ENCODE assay signal across 9 cellular contexts in the genomic region with DNA sequence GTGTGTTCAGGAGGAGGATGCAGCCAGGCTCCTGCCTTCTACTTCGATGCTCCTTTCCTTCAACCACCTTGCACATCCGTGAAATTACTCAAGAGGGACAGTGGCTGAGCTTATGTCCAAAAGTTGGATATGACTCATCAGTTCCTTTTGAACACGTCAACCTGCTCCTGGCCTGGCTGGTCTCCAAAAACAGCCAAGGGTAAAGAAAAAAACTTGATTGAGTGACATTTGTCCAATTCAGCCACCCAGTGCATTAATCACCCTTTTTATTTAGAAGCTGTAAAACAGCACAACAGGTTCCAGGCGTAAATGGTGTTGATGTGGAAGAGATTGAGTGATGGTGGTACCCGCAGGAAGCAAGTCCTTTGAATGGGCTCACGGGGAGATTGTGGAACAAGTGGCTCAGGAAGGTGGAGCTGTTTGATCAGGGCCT.
DNase-seq lines count a peak whose midpoint lies in the region; ATAC-seq, FAIRE-seq and TF ChIP-seq lines count a peak whose summit lies in the region.
"Had no signal": no experiment of that assay in that cellular context is flagged by ENCODE, and none has a peak within 500 bp of the region (broad histone marks: within the 10 kb centered on the region; RNA-seq: fewer than 3 reads in every experiment).

No MANE protein-coding gene starts in this region.

- no peak overlapping the region for H3K27ac ChIP-seq in ascending aorta

- H3K4me3 ChIP-seq in ascending aorta, result no peak overlapping the region

- peak; percentile 36 for FAIRE-seq in HTR-8/SVneo (lab: Jason Lieb, UNC)

- H3K36me3 ChIP-seq in ascending aorta, result no peaks in the 10 kb centered on the region

- H3K27me3 ChIP-seq in ascending aorta, result no peaks in the 10 kb centered on the region

- H3K4me1 ChIP-seq in ascending aorta, result no peaks in the 10 kb centered on the region

- H3K9me3 ChIP-seq in ascending aorta, result no peaks in the 10 kb centered on the region

- ATAC-seq in left lobe of liver, result peak; percentile 16

- intact Hi-C loops in ascending aorta (cut with DNase I), result no loop called here

- peak; percentile 78 for DNase-seq in DMS79 treated with DMSO at 0.1 percent for 48 hours (lab: John Stamatoyannopoulos, UW)
- peak; percentile 36 for DNase-seq in HTR-8/SVneo (ENCODE audit: insufficient read length, low spot score)
- DNase-seq in SW 1271 (lab: John Stamatoyannopoulos, UW), result peak; percentile 16 to 35
- no peak for DNase-seq in left lobe of liver (ENCODE audit: low spot score)
- no peak for DNase-seq in ascending aorta (ENCODE audit: low spot score in 2 of 2)
- DNase-seq in HuH-7.5 (ENCODE audit: low spot score), result no peak
- no peak for DNase-seq in mesenteric fat pad (ENCODE audit: low spot score)
- DNase-seq in SHP77 treated with DMSO at 0.1 percent for 48 hours (lab: John Stamatoyannopoulos, UW), result no peak
- DNase-seq: NCI-H1048 had no signal

- no peak for TF ChIP-seq CTCF in ascending aorta (IDR thresholded peaks at IDR 0.05)

Comparison
In these comparisons a context has a peak if more than half of its experiments do, and no peak if none do; other contexts are left out.
1. DNase-seq: peak in DMS79 treated with DMSO at 0.1 percent for 48 hours (single experiment), HTR-8/SVneo (single experiment) and SW 1271 (2 of 2); none in left lobe of liver (single experiment), ascending aorta (0 of 2), HuH-7.5 (single experiment), mesenteric fat pad (single experiment) and SHP77 treated with DMSO at 0.1 percent for 48 hours (single experiment).